13 cellular contexts compared by ENCODE assay signal in the genomic region with DNA sequence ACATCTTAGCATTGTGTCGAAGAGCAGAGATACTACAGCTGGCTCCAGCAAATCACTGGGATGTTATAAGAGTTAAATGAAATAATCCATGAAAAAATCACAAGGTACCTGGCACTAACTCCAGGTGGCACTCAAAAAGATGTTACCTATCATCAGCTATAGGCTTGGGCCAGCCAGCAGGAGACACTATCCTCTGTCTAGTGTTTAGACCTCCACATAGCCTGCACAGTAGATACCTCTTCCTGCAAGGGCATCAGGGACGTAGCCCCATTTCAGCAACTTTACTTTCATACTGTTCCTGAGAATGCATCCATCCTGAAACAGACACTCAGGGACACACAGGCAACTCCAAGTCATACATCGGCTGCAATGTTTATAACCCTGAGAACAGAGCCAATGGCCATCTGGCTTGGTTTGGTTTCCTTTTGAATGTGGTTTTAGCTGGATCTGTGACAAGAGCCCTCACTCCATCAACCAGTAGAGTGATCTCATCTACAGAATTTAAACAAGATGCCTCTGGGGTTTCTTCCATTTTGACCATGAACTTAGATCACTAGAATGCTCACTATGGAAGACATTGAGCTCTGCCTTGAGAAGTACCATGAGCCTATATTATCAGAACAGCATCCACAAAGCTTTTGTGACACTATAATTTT.
DNase-seq lines count a peak whose midpoint lies in the region; ATAC-seq, FAIRE-seq and TF ChIP-seq lines count a peak whose summit lies in the region.
"Had no signal": no experiment of that assay in that cellular context is flagged by ENCODE, and none has a peak within 500 bp of the region (broad histone marks: within the 10 kb centered on the region; RNA-seq: fewer than 3 reads in every experiment).

No MANE protein-coding gene starts in this region.

- H3K27ac Mint-ChIP-seq in activated CD4-positive, alpha-beta T cell treated with anti-CD3 and anti-CD28 coated beads for 36 hours, result no peak overlapping the region
- no peak overlapping the region for H3K27ac Mint-ChIP-seq in activated CD4-positive, alpha-beta T cell treated with anti-CD3 and anti-CD28 coated beads, Interleukin-2, amount 10 ng/mL, durations not matched to agents 7 days and 5 days
- H3K27ac Mint-ChIP-seq in endothelial cell (ENCODE audit: unreplicated experiment), result peak overlapping the region; percentile 57
- H3K27ac Mint-ChIP-seq in T-helper 2 cell treated with Interferon-gamma antibody and Interleukin-4, amounts not matched to agents 5 μg/mL and 100 μg/mL, for 36 hours, result no peak overlapping the region
- H3K27ac Mint-ChIP-seq: activated CD4-positive, alpha-beta memory T cell treated with anti-CD3 and anti-CD28 coated beads, Interleukin-2, amount 10 ng/mL, durations not matched to agents 7 days and 5 days had no signal

- H3K27ac ChIP-seq in stomach smooth muscle (ENCODE audit: low read length) (peak overlapping the region; percentile 37), esophagus muscularis mucosa (replicated peaks in 1 of 4) (no peak overlapping the region)
- H3K27ac ChIP-seq: colonic mucosa, left ventricle myocardium inferior had no signal

- no peaks in the 10 kb centered on the region for H3K9me3 ChIP-seq in stomach smooth muscle (ENCODE audit: control insufficient read depth in 2 of 2, low read length in 2 of 2)
- H3K9me3 ChIP-seq in esophagus muscularis mucosa, result no peaks in the 10 kb centered on the region
- H3K9me3 ChIP-seq: colonic mucosa, left ventricle myocardium inferior had no signal

- ATAC-seq in activated CD4-positive, alpha-beta T cell treated with anti-CD3 and anti-CD28 coated beads for 36 hours, result peak; percentile 30

- FAIRE-seq in D721Med (lab: Jason Lieb, UNC), result no peak
- FAIRE-seq: A204.1, GM18507 had no signal

- intact Hi-C loops in activated CD4-positive, alpha-beta T cell treated with anti-CD3 and anti-CD28 coated beads for 36 hours (cut with DNase I, micrococcal nuclease), result no loop called here
- intact Hi-C loops in esophagus muscularis mucosa (cut with DNase I), result loop anchor here (10.0 kb wide), 1 partner anchor 225 kb away; no protein-coding TSS in a partner anchor

- CTCF ChIA-PET in activated CD4-positive, alpha-beta T cell treated with anti-CD3 and anti-CD28 coated beads for 36 hours (lab: Charles Lee), result no interaction called here
- CTCF ChIA-PET in activated CD4-positive, alpha-beta T cell treated with anti-CD3 and anti-CD28 coated beads, Interleukin-2, amount 10 ng/mL, durations not matched to agents 7 days and 5 days (lab: Charles Lee), result no interaction called here

- H3K27me3 ChIP-seq in stomach smooth muscle (ENCODE audit: control insufficient read depth in 1 of 2, insufficient read depth in 2 of 2, low read length in 2 of 2) (no peaks in the 10 kb centered on the region), esophagus muscularis mucosa (no peaks in the 10 kb centered on the region)
- H3K27me3 ChIP-seq: colonic mucosa had no signal

- TF ChIP-seq POLR2A in esophagus muscularis mucosa (IDR thresholded peaks at IDR 0.05; ENCODE audit: low read depth), result no peak

- H3K27me3 Mint-ChIP-seq in activated CD4-positive, alpha-beta T cell treated with anti-CD3 and anti-CD28 coated beads for 36 hours, result no peaks in the 10 kb centered on the region
- H3K27me3 Mint-ChIP-seq in activated CD4-positive, alpha-beta T cell treated with anti-CD3 and anti-CD28 coated beads, Interleukin-2, amount 10 ng/mL, durations not matched to agents 7 days and 5 days, result no peaks in the 10 kb centered on the region
- no peaks in the 10 kb centered on the region for H3K27me3 Mint-ChIP-seq in endothelial cell (ENCODE audit: unreplicated experiment)
- no peaks in the 10 kb centered on the region for H3K27me3 Mint-ChIP-seq in T-helper 2 cell treated with Interferon-gamma antibody and Interleukin-4, amounts not matched to agents 5 μg/mL and 100 μg/mL, for 36 hours (ENCODE audit: low read depth)
- H3K27me3 Mint-ChIP-seq: activated CD4-positive, alpha-beta memory T cell treated with anti-CD3 and anti-CD28 coated beads, Interleukin-2, amount 10 ng/mL, durations not matched to agents 7 days and 5 days had no signal

- no peak for TF ChIP-seq EP300 in esophagus muscularis mucosa (IDR thresholded peaks at IDR 0.05)

- H3K9ac ChIP-seq in stomach smooth muscle (ENCODE audit: low read length in 2 of 2), result no peak overlapping the region

- TF ChIP-seq CTCF in endothelial cell (IDR thresholded peaks at IDR 0.05; ENCODE audit: unreplicated experiment) (no peak), esophagus muscularis mucosa (IDR thresholded peaks at IDR 0.05) (no peak), D721Med (IDR thresholded peaks at IDR 0.05; ENCODE audit: insufficient read depth, missing control alignments) (no peak)

- 70% methylated on average over 3 of the region's 3 CpGs for WGBS in esophagus muscularis mucosa

- no peak for DNase-seq in activated CD4-positive, alpha-beta T cell treated with anti-CD3 and anti-CD28 coated beads for 36 hours
- DNase-seq in activated CD4-positive, alpha-beta T cell treated with anti-CD3 and anti-CD28 coated beads, Interleukin-2, amount 10 ng/mL, durations not matched to agents 7 days and 5 days, result no peak
- DNase-seq in HT1080 (ENCODE audit: low read depth), result peak; percentile 60
- no peak for DNase-seq in endothelial cell (ENCODE audit: low spot score)
- DNase-seq in esophagus muscularis mucosa (ENCODE audit: extremely low spot score), result no peak
- no peak for DNase-seq in D721Med (ENCODE audit: insufficient read length, low spot score)
- no peak for DNase-seq in T-helper 2 cell treated with Interferon-gamma antibody and Interleukin-4, amounts not matched to agents 5 μg/mL and 100 μg/mL, for 36 hours (ENCODE audit: low spot score)
- DNase-seq: colonic mucosa, left ventricle myocardium inferior had no signal

- H3K4me3 Mint-ChIP-seq in activated CD4-positive, alpha-beta T cell treated with anti-CD3 and anti-CD28 coated beads for 36 hours, result no peak overlapping the region
- no peak overlapping the region for H3K4me3 Mint-ChIP-seq in activated CD4-positive, alpha-beta T cell treated with anti-CD3 and anti-CD28 coated beads, Interleukin-2, amount 10 ng/mL, durations not matched to agents 7 days and 5 days
- H3K4me3 Mint-ChIP-seq in endothelial cell (ENCODE audit: unreplicated experiment), result peak overlapping the region; percentile 42
- no peak overlapping the region for H3K4me3 Mint-ChIP-seq in T-helper 2 cell treated with Interferon-gamma antibody and Interleukin-4, amounts not matched to agents 5 μg/mL and 100 μg/mL, for 36 hours
- H3K4me3 Mint-ChIP-seq: activated CD4-positive, alpha-beta memory T cell treated with anti-CD3 and anti-CD28 coated beads, Interleukin-2, amount 10 ng/mL, durations not matched to agents 7 days and 5 days had no signal

- H3K4me1 ChIP-seq in stomach smooth muscle (ENCODE audit: control insufficient read depth, insufficient read depth, low read length) (peaks cover 10% of the 10 kb centered on the region), esophagus muscularis mucosa (peaks cover 6 to 21% (median 17%) of the 10 kb centered on the region in 4 donors)
- H3K4me1 ChIP-seq: colonic mucosa had no signal

- H3K9me3 Mint-ChIP-seq in activated CD4-positive, alpha-beta T cell treated with anti-CD3 and anti-CD28 coated beads for 36 hours (ENCODE audit: low read depth), result no peaks in the 10 kb centered on the region
- H3K9me3 Mint-ChIP-seq in activated CD4-positive, alpha-beta T cell treated with anti-CD3 and anti-CD28 coated beads, Interleukin-2, amount 10 ng/mL, durations not matched to agents 7 days and 5 days, result no peaks in the 10 kb centered on the region
- H3K9me3 Mint-ChIP-seq in endothelial cell (ENCODE audit: unreplicated experiment), result no peaks in the 10 kb centered on the region
- no peaks in the 10 kb centered on the region for H3K9me3 Mint-ChIP-seq in T-helper 2 cell treated with Interferon-gamma antibody and Interleukin-4, amounts not matched to agents 5 μg/mL and 100 μg/mL, for 36 hours

- no peaks in the 10 kb centered on the region for H3K36me3 Mint-ChIP-seq in activated CD4-positive, alpha-beta T cell treated with anti-CD3 and anti-CD28 coated beads for 36 hours (ENCODE audit: low read depth)
- H3K36me3 Mint-ChIP-seq in activated CD4-positive, alpha-beta T cell treated with anti-CD3 and anti-CD28 coated beads, Interleukin-2, amount 10 ng/mL, durations not matched to agents 7 days and 5 days (ENCODE audit: low read depth), result no peaks in the 10 kb centered on the region
- peaks cover 42% of the 10 kb centered on the region for H3K36me3 Mint-ChIP-seq in endothelial cell (ENCODE audit: low read depth, unreplicated experiment)
- H3K36me3 Mint-ChIP-seq in T-helper 2 cell treated with Interferon-gamma antibody and Interleukin-4, amounts not matched to agents 5 μg/mL and 100 μg/mL, for 36 hours (ENCODE audit: low read depth), result no peaks in the 10 kb centered on the region

- no peak overlapping the region for H3K4me3 ChIP-seq in stomach smooth muscle (ENCODE audit: low read length in 2 of 2)
- no peak overlapping the region for H3K4me3 ChIP-seq in esophagus muscularis mucosa
- H3K4me3 ChIP-seq: colonic mucosa, left ventricle myocardium inferior had no signal

- H3K36me3 ChIP-seq in stomach smooth muscle (ENCODE audit: control insufficient read depth in 2 of 2, insufficient read depth in 2 of 2, low read length in 2 of 2) (peaks cover 3 to 18% of the 10 kb centered on the region in 2 donors), esophagus muscularis mucosa (peaks cover 8 to 62% (median 18%) of the 10 kb centered on the region in 4 donors)
- H3K36me3 ChIP-seq: colonic mucosa had no signal

- H3K4me1 Mint-ChIP-seq in activated CD4-positive, alpha-beta T cell treated with anti-CD3 and anti-CD28 coated beads for 36 hours, result peaks cover 11% of the 10 kb centered on the region
- peaks cover 9% of the 10 kb centered on the region for H3K4me1 Mint-ChIP-seq in activated CD4-positive, alpha-beta T cell treated with anti-CD3 and anti-CD28 coated beads, Interleukin-2, amount 10 ng/mL, durations not matched to agents 7 days and 5 days
- H3K4me1 Mint-ChIP-seq in endothelial cell (ENCODE audit: unreplicated experiment), result peaks cover 44% of the 10 kb centered on the region
- peaks cover 9% of the 10 kb centered on the region for H3K4me1 Mint-ChIP-seq in T-helper 2 cell treated with Interferon-gamma antibody and Interleukin-4, amounts not matched to agents 5 μg/mL and 100 μg/mL, for 36 hours (ENCODE audit: low read depth)

- POLR2A ChIA-PET in activated CD4-positive, alpha-beta T cell treated with anti-CD3 and anti-CD28 coated beads for 36 hours (lab: Charles Lee), result no interaction called here
- POLR2A ChIA-PET in activated CD4-positive, alpha-beta T cell treated with anti-CD3 and anti-CD28 coated beads, Interleukin-2, amount 10 ng/mL, durations not matched to agents 7 days and 5 days (lab: Charles Lee), result no interaction called here
